ENCODE assay signal across 14 cellular contexts in the genomic region with DNA sequence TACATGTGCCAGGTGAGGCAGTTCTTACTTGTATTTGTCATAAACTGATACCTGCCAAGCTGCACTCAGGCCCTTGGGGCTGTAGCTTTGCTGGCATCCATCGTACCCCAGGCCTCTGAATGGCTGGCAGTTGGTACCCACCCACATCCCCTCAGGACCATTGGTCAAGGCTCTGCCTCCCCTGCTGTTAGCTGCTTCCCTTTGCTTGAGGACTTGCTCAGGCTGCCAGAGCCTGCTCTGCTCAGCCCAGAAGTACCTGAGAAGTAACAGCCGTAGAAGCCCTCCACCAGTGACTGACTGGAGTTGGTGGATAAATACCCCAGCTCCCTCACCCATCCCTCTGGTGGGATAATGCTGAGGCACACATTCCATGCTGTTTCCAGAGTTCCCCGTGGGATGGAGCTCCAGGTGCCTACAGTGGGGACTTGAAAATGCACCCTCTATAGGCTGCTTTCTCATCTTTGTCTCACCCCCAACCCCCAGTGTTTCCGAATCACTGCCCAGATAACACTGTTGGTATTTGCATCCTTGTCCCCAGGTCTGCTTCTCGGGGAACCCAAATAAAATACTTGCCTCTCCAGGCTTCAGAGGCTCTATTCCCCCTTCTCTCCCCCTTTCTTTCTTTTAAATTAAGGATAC.
"Had no signal": no experiment of that assay in that cellular context is flagged by ENCODE, and none has a peak within 500 bp of the region (broad histone marks: within the 10 kb centered on the region; RNA-seq: fewer than 3 reads in every experiment).

No MANE protein-coding gene starts in this region.

- H3K4me3 ChIP-seq: cardiac muscle cell, lower lobe of right lung, spleen, thoracic aorta had no signal

- DNase-seq: activated CD8-positive, alpha-beta T cell treated with anti-CD3 and anti-CD28 coated beads for 36 hours; activated naive CD8-positive, alpha-beta T cell treated with anti-CD3 and anti-CD28 coated beads for 36 hours; amniotic stem cell; foreskin fibroblast; hippocampal formation; left colon; lower lobe of right lung; stimulated activated naive B cell treated with anti-CD40 and anti-IgM and Interleukin-4, amounts not matched to agents 10 μg/mL and 1 μg/mL and 100 μg/mL, for 72 hours; WERI-Rb-1 had no signal

- H3K36me3 ChIP-seq: cardiac muscle cell, lower lobe of right lung, spleen, thoracic aorta, WERI-Rb-1 had no signal

- ATAC-seq: activated CD8-positive, alpha-beta T cell treated with anti-CD3 and anti-CD28 coated beads for 36 hours; left colon; lower lobe of right lung; natural killer cell treated with Interleukin-12 subunit alpha and Interleukin-12 subunit beta and Interleukin-15 and Interleukin-18, amount 100 ng/mL, for 72 hours; stimulated activated naive B cell treated with anti-CD40 and anti-IgM and Interleukin-4, amounts not matched to agents 10 μg/mL and 1 μg/mL and 100 μg/mL, for 72 hours had no signal

- H3K27ac ChIP-seq: cardiac muscle cell, lower lobe of right lung, spleen, thoracic aorta, WERI-Rb-1 had no signal

- H3K27ac Mint-ChIP-seq: activated CD8-positive, alpha-beta T cell treated with anti-CD3 and anti-CD28 coated beads for 36 hours; activated naive CD8-positive, alpha-beta T cell treated with anti-CD3 and anti-CD28 coated beads for 36 hours; activated T-helper 1 cell treated with anti-CD3 and anti-CD28 coated beads, Interleukin-12 subunit alpha, Interleukin-12 subunit beta, Interleukin-2, Interleukin-4 antibody, amounts not matched to agents 30 ng/mL and 10 ng/mL and 1 ng/mL, durations not matched to agents 14 hours and 24 hours and 36 hours; natural killer cell treated with Interleukin-12 subunit alpha and Interleukin-12 subunit beta and Interleukin-15 and Interleukin-18, amount 100 ng/mL, for 72 hours; stimulated activated naive B cell treated with anti-CD40 and anti-IgM and Interleukin-4, amounts not matched to agents 10 μg/mL and 1 μg/mL and 100 μg/mL, for 72 hours had no signal

- H3K9me3 Mint-ChIP-seq: activated CD8-positive, alpha-beta T cell treated with anti-CD3 and anti-CD28 coated beads for 36 hours; activated naive CD8-positive, alpha-beta T cell treated with anti-CD3 and anti-CD28 coated beads for 36 hours; activated T-helper 1 cell treated with anti-CD3 and anti-CD28 coated beads, Interleukin-12 subunit alpha, Interleukin-12 subunit beta, Interleukin-2, Interleukin-4 antibody, amounts not matched to agents 30 ng/mL and 10 ng/mL and 1 ng/mL, durations not matched to agents 14 hours and 24 hours and 36 hours; natural killer cell treated with Interleukin-12 subunit alpha and Interleukin-12 subunit beta and Interleukin-15 and Interleukin-18, amount 100 ng/mL, for 72 hours; stimulated activated naive B cell treated with anti-CD40 and anti-IgM and Interleukin-4, amounts not matched to agents 10 μg/mL and 1 μg/mL and 100 μg/mL, for 72 hours had no signal

- H3K4me1 Mint-ChIP-seq: activated naive CD8-positive, alpha-beta T cell treated with anti-CD3 and anti-CD28 coated beads for 36 hours; stimulated activated naive B cell treated with anti-CD40 and anti-IgM and Interleukin-4, amounts not matched to agents 10 μg/mL and 1 μg/mL and 100 μg/mL, for 72 hours had no signal

- H3K4me3 Mint-ChIP-seq: activated CD8-positive, alpha-beta T cell treated with anti-CD3 and anti-CD28 coated beads for 36 hours; activated naive CD8-positive, alpha-beta T cell treated with anti-CD3 and anti-CD28 coated beads for 36 hours; activated T-helper 1 cell treated with anti-CD3 and anti-CD28 coated beads, Interleukin-12 subunit alpha, Interleukin-12 subunit beta, Interleukin-2, Interleukin-4 antibody, amounts not matched to agents 30 ng/mL and 10 ng/mL and 1 ng/mL, durations not matched to agents 14 hours and 24 hours and 36 hours; natural killer cell treated with Interleukin-12 subunit alpha and Interleukin-12 subunit beta and Interleukin-15 and Interleukin-18, amount 100 ng/mL, for 72 hours; stimulated activated naive B cell treated with anti-CD40 and anti-IgM and Interleukin-4, amounts not matched to agents 10 μg/mL and 1 μg/mL and 100 μg/mL, for 72 hours had no signal

- H3K36me3 Mint-ChIP-seq: activated naive CD8-positive, alpha-beta T cell treated with anti-CD3 and anti-CD28 coated beads for 36 hours; natural killer cell treated with Interleukin-12 subunit alpha and Interleukin-12 subunit beta and Interleukin-15 and Interleukin-18, amount 100 ng/mL, for 72 hours had no signal
